In the genomic region with DNA sequence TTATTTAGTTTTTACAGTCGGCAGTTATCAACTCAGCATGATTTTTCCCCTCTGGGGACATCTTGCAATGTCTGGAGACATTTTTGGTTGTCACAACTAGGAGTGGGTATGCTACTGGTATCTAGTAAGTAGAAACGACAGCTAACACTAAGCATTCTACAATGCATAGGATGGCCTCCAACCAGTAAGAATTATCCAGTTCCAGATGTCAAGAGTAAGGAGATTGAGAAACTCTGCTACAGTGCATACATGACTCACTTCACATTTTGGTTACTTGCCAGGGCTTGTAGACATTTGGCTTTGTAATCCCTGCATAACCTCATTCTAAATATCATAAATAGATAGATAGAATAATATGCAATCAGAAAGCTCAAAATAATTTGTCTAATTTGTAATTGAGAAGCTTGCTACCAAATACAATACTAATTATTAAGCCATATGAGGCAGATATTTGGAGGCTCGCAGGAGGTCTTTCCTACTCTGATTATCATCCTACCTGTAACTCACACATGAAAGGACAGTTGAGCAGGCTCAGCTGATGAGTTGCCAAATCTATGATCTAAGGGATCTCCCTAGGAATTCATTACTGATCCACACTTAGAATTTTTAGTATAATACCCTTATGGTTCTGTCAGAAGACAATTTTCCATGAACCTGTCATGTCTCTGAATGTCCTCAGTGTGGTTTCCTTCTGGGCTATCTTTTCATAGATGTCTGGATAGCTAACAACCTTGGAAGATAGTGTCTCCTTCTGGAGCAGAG, we compare ENCODE assay signal across 13 cellular contexts.
DNase-seq lines count a peak whose midpoint lies in the region; ATAC-seq and TF ChIP-seq lines count a peak whose summit lies in the region.
"Had no signal": no experiment of that assay in that cellular context is flagged by ENCODE, and none has a peak within 500 bp of the region (broad histone marks: within the 10 kb centered on the region; RNA-seq: fewer than 3 reads in every experiment).

No MANE protein-coding gene starts in this region.

- TF ChIP-seq POLR2A in breast epithelium (IDR thresholded peaks at IDR 0.05) (no peak), sigmoid colon (IDR thresholded peaks at IDR 0.05) (no peak)

- no peaks in the 10 kb centered on the region for H3K4me1 ChIP-seq in breast epithelium
- no peaks in the 10 kb centered on the region for H3K4me1 ChIP-seq in Karpas-422 (ENCODE audit: low read length)
- H3K4me1 ChIP-seq in sigmoid colon, result no peaks in the 10 kb centered on the region
- H3K4me1 ChIP-seq: BLaER1, testis had no signal

- no peak overlapping the region for H3K27ac ChIP-seq in breast epithelium
- no peak overlapping the region for H3K27ac ChIP-seq in RWPE1
- H3K27ac ChIP-seq in Karpas-422 (ENCODE audit: low read length), result no peak overlapping the region
- no peak overlapping the region for H3K27ac ChIP-seq in sigmoid colon
- H3K27ac ChIP-seq: BLaER1, testis had no signal

- no peak overlapping the region for H2AFZ ChIP-seq in Karpas-422 (ENCODE audit: low read length)

- peaks cover 29% of the 10 kb centered on the region for H3K4me1 Mint-ChIP-seq in MCF 10A (ENCODE audit: insufficient read depth, unreplicated experiment)

- H3K9ac ChIP-seq in Karpas-422 (ENCODE audit: low read length), result no peak overlapping the region
- H3K9ac ChIP-seq: BLaER1 had no signal

- H3K27ac Mint-ChIP-seq in MCF 10A (ENCODE audit: low read depth, unreplicated experiment), result no peak overlapping the region
- H3K27ac Mint-ChIP-seq: activated naive CD8-positive, alpha-beta T cell had no signal

- intact Hi-C loops in MCF 10A (cut with micrococcal nuclease), result loop anchor here (5.0 kb wide), 1 partner anchor 58 kb away; no protein-coding TSS in a partner anchor
- intact Hi-C loops in breast epithelium (cut with DNase I; ENCODE audit: low total_unique reads), result no loop called here
- intact Hi-C loops in sigmoid colon (cut with DNase I), result no loop called here

- no peaks in the 10 kb centered on the region for H4K20me1 ChIP-seq in Karpas-422 (ENCODE audit: insufficient read depth, low read depth, low read length)
- H4K20me1 ChIP-seq: BLaER1 had no signal

- H3K4me2 ChIP-seq in Karpas-422 (ENCODE audit: low read depth, low read length, poor library complexity, severe bottlenecking), result no peak overlapping the region
- H3K4me2 ChIP-seq: BLaER1 had no signal

- WGBS in sigmoid colon, 2 donors, result 81 to 83% methylated on average over 3 of the region's 3 CpGs

- H3K4me3 ChIP-seq in breast epithelium (no peak overlapping the region), fibroblast of pulmonary artery (replicated peaks; ENCODE audit: low read depth, low read length) (no peak overlapping the region), Karpas-422 (ENCODE audit: low read length) (no peak overlapping the region), sigmoid colon (no peak overlapping the region)
- H3K4me3 ChIP-seq: BLaER1, testis had no signal

- BruUV-seq in MCF 10A (replicated peaks; lab: Mats Ljungman, UMichigan), result no TSS peak

- no peaks in the 10 kb centered on the region for H3K36me3 Mint-ChIP-seq in MCF 10A (ENCODE audit: insufficient read depth, unreplicated experiment)
- H3K36me3 Mint-ChIP-seq: activated naive CD8-positive, alpha-beta T cell had no signal

- TF ChIP-seq EP300 in sigmoid colon (IDR thresholded peaks at IDR 0.05), result no peak

- ATAC-seq in HG03095 (IDR thresholded peaks at IDR 0.05; ENCODE audit: unreplicated experiment), result no peak

- no peak overlapping the region for H3K4me3 Mint-ChIP-seq in MCF 10A (ENCODE audit: unreplicated experiment)
- H3K4me3 Mint-ChIP-seq: activated naive CD8-positive, alpha-beta T cell had no signal

- H3K9me3 Mint-ChIP-seq in MCF 10A (ENCODE audit: unreplicated experiment), result no peaks in the 10 kb centered on the region

- TF ChIP-seq CTCF in MCF 10A (IDR thresholded peaks at IDR 0.05; ENCODE audit: unreplicated experiment) (no peak), breast epithelium (IDR thresholded peaks at IDR 0.05) (no peak), RWPE1 (conservative IDR thresholded peaks at IDR 0.05; ENCODE audit: low read depth) (no peak), fibroblast of pulmonary artery (IDR thresholded peaks at IDR 0.05; ENCODE audit: low read length, missing control alignments) (no peak), sigmoid colon (IDR thresholded peaks at IDR 0.05) (no peak)

- CTCF ChIA-PET in MCF 10A (lab: Yijun Ruan, JAX), result interaction anchor here (0.6 to 1.3 kb wide), 4 partner anchors 9 to 307 kb away, joined by 3 read pairs; no protein-coding TSS in a partner anchor
- CTCF ChIA-PET in RWPE1 (lab: Yijun Ruan, JAX), result interaction anchor here (0.6 to 0.7 kb wide), 3 partner anchors 429 to 1451 kb away, joined by 3 read pairs; no protein-coding TSS in a partner anchor

- H3K9me3 ChIP-seq in breast epithelium, result no peaks in the 10 kb centered on the region
- peaks cover 3% of the 10 kb centered on the region for H3K9me3 ChIP-seq in Karpas-422 (ENCODE audit: low read length)
- H3K9me3 ChIP-seq in sigmoid colon, result no peaks in the 10 kb centered on the region
- H3K9me3 ChIP-seq: testis had no signal

- H3K27me3 ChIP-seq in breast epithelium (no peaks in the 10 kb centered on the region), Karpas-422 (ENCODE audit: low read length) (no peaks in the 10 kb centered on the region), sigmoid colon (no peaks in the 10 kb centered on the region)
- H3K27me3 ChIP-seq: BLaER1, testis had no signal

- no peaks in the 10 kb centered on the region for H3K36me3 ChIP-seq in breast epithelium
- no peaks in the 10 kb centered on the region for H3K36me3 ChIP-seq in Karpas-422 (ENCODE audit: insufficient read depth, low read length)
- H3K36me3 ChIP-seq in sigmoid colon, result no peaks in the 10 kb centered on the region
- H3K36me3 ChIP-seq: BLaER1 had no signal

- no peaks in the 10 kb centered on the region for H3K79me2 ChIP-seq in Karpas-422 (ENCODE audit: low read length)

- no peaks in the 10 kb centered on the region; the same call in 1 of the 2 replicates for H3K9me2 ChIP-seq in Karpas-422 (replicated peaks; ENCODE audit: insufficient read depth, low read length)

- no peaks in the 10 kb centered on the region for H3K27me3 Mint-ChIP-seq in MCF 10A (ENCODE audit: insufficient read depth, unreplicated experiment)

- DNase-seq in MCF 10A (ENCODE audit: unreplicated experiment) (peak; percentile 96), breast epithelium (ENCODE audit: low spot score in 2 of 2) (no peak), RWPE1 (ENCODE audit: low spot score) (peak; percentile 83), fibroblast of pulmonary artery (ENCODE audit: low read depth) (peak; percentile 93), Karpas-422 (no peak), sigmoid colon (no peak), NCI-H1694 treated with DMSO at 0.1 percent for 48 hours (lab: John Stamatoyannopoulos, UW) (no peak)
- DNase-seq: NCI-H2029, OCI-M1, testis had no signal

- POLR2A ChIA-PET in MCF 10A (lab: Yijun Ruan, JAX), result interaction anchor here (0.5 to 2.7 kb wide), 9 partner anchors 8 to 1017 kb away, joined by 3 to 17 read pairs (median 3); a partner anchor contains a TSS
- POLR2A ChIA-PET in RWPE1 (lab: Yijun Ruan, JAX; ENCODE audit: low non-redundant PET), result no interaction called here

Comparison
In these comparisons a context has a peak if more than half of its experiments do, and no peak if none do; other contexts are left out.
1. DNase-seq: peak in MCF 10A (single experiment), RWPE1 (single experiment) and fibroblast of pulmonary artery (single experiment); none in breast epithelium (0 of 2), Karpas-422 (single experiment), sigmoid colon (single experiment) and NCI-H1694 treated with DMSO at 0.1 percent for 48 hours (single experiment).